8 cellular contexts compared by ENCODE assay signal in the genomic region with DNA sequence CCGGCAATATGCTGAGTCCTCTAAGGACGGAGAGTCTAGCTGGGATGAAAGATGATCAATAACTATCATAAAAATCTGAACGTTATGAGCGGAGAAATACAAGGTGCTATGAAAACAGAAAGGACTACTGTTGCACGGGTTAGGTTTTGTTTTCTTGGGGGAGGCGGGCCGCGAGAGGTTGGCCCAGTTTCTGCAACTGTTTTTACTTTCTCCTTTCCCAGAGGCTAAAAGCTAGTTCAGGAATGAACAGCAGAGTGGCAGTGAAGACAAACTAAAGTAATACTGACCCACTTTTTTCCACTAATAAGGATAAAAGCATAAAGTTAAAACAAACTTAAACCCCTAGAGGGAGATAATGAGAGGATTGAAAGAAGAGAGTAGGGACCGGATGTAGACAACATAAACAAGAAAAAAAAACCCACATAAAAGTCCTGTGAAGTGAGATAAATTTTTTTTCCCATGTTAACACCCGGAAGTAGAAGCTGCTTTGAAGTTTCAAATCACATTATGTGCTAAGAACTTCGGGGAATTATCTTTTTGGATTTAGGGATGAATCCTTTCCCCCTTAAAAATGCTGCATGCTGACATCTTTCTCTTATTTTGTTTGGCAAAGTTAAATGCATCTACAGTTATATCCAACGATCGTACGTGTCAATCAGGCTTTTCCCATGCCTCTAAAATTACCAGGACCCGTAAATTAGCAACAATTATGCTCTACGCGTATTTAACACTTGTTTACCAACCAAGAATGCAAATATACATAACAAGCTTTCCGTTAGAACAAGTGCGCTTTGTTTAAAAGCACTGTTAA. TPM values are rescaled to one million over a fixed set of nuclear protein-coding genes. Genes with fewer than 3 reads are reported as not detected.
DNase-seq lines count a peak whose midpoint lies in the region; ATAC-seq and TF ChIP-seq lines count a peak whose summit lies in the region.

No MANE protein-coding gene starts in this region.

- DNase-seq in GM06990 (ENCODE audit: extremely low read depth, insufficient read length) = peak; percentile 67
- DNase-seq in NCI-H2227 (lab: John Stamatoyannopoulos, UW; ENCODE audit: unreplicated experiment) = peak; percentile 39
- peak; percentile 19 to 20 for DNase-seq in activated CD4-positive, alpha-beta T cell treated with anti-CD3 and anti-CD28 coated beads, Interleukin-2, amount 50 U/mL, for 4 hours
- DNase-seq in epithelial cell of prostate (ENCODE audit: low read depth, low spot score) = no peak
- DNase-seq in upper lobe of left lung = no peak

- no peaks in the 10 kb centered on the region for H3K36me3 ChIP-seq in GM06990 (ENCODE audit: control insufficient read depth, insufficient read depth, low read length)
- H3K36me3 ChIP-seq in muscle layer of colon (ENCODE audit: insufficient read depth, low read length) = no peaks in the 10 kb centered on the region
- no peaks in the 10 kb centered on the region for H3K36me3 ChIP-seq in upper lobe of left lung

- H3K4me3 ChIP-seq in GM06990 (replicated peaks; ENCODE audit: low read depth, low read length) (peak overlapping the region; percentile 84), muscle layer of colon (ENCODE audit: low read depth in 1 of 2, low read length in 2 of 2) (peak overlapping the region; percentile 63 to 94), upper lobe of left lung (peak overlapping the region; percentile 45 to 92 (median 87))

- H3K27me3 ChIP-seq in GM06990 (replicated peaks; ENCODE audit: control insufficient read depth, insufficient read depth, low read length) (no peaks in the 10 kb centered on the region), muscle layer of colon (ENCODE audit: control insufficient read depth in 1 of 2, insufficient read depth in 2 of 2, low read length in 2 of 2) (no peaks in the 10 kb centered on the region), upper lobe of left lung (no peaks in the 10 kb centered on the region)

- WGBS in upper lobe of left lung, 2 donors = 5 to 9% methylated on average over 19 of the region's 19 CpGs

- no peak for TF ChIP-seq EP300 in upper lobe of left lung (IDR thresholded peaks at IDR 0.05)

- peak overlapping the region; percentile 99 for H3K27ac ChIP-seq in 22Rv1
- H3K27ac ChIP-seq in epithelial cell of prostate = peak overlapping the region; percentile 97
- peak overlapping the region; percentile 94 for H3K27ac ChIP-seq in muscle layer of colon (ENCODE audit: low read depth, low read length)
- peak overlapping the region; percentile 97 to 100 (median 100) for H3K27ac ChIP-seq in upper lobe of left lung

- H3K9me3 ChIP-seq in muscle layer of colon (ENCODE audit: low read length) = no peaks in the 10 kb centered on the region
- H3K9me3 ChIP-seq in upper lobe of left lung = no peaks in the 10 kb centered on the region

- peak overlapping the region; percentile 67 for H3K9ac ChIP-seq in muscle layer of colon (ENCODE audit: low read length)

- peak; percentile 19 for TF ChIP-seq CTCF in 22Rv1 (IDR thresholded peaks at IDR 0.05)
- TF ChIP-seq CTCF in GM06990 (IDR thresholded peaks at IDR 0.05; ENCODE audit: insufficient read depth, low read length, poor library complexity, severe bottlenecking) = no peak
- peak; percentile 7 to 45 (median 29) for TF ChIP-seq CTCF in upper lobe of left lung (IDR thresholded peaks at IDR 0.05)

- H3K4me1 ChIP-seq in muscle layer of colon (ENCODE audit: insufficient read depth, low read length) (peaks cover 18% of the 10 kb centered on the region), upper lobe of left lung (peaks cover 14 to 27% (median 19%) of the 10 kb centered on the region in 4 donors)

- no peak for TF ChIP-seq POLR2A in upper lobe of left lung (IDR thresholded peaks at IDR 0.05)

- peak; percentile 32 for ATAC-seq in HG02973 (IDR thresholded peaks at IDR 0.05; ENCODE audit: unreplicated experiment)
- ATAC-seq in upper lobe of left lung (ENCODE audit: low FRiP score in 2 of 2) = peak; percentile 23 to 38

RNA-seq across cellular contexts. Expression of a gene that starts 1.0 kb away (rescaled TPM):
- total RNA-seq in upper lobe of left lung = 10 to 100 TPM; 31.5 to 71.8 (median 42.5) TPM

Comparison
In these comparisons a context has a peak if more than half of its experiments do, and no peak if none do; other contexts are left out.
1. DNase-seq: peak in GM06990 (single experiment), NCI-H2227 (single experiment) and activated CD4-positive, alpha-beta T cell treated with anti-CD3 and anti-CD28 coated beads, Interleukin-2, amount 50 U/mL, for 4 hours (2 of 2); none in epithelial cell of prostate (single experiment) and upper lobe of left lung (0 of 2).
2. Peak in every context shown above with its lines, with median percentiles within 50 percentile points of each other: H3K27ac ChIP-seq and H3K4me3 ChIP-seq.